Comparison of ENCODE assay signal across 10 cellular contexts in genomic region chr7:17041324-17041723, GRCh38.
A peak's percentile ranks its signal among the peaks of the same experiment; 100 is the strongest.
DNase-seq lines count a peak whose midpoint lies in the region; ATAC-seq, FAIRE-seq and TF ChIP-seq lines count a peak whose summit lies in the region.
"Had no signal": no experiment of that assay in that cellular context is flagged by ENCODE, and none has a peak within 500 bp of the region (broad histone marks: within the 10 kb centered on the region; RNA-seq: fewer than 3 reads in every experiment).

No MANE protein-coding gene starts in this region.

- ATAC-seq in right lobe of liver (peak; percentile 71 to 90 (median 72)), GM21717 (IDR thresholded peaks at IDR 0.05; ENCODE audit: unreplicated experiment) (no peak), HG03135 (IDR thresholded peaks at IDR 0.05; ENCODE audit: unreplicated experiment) (no peak), HG02840 (IDR thresholded peaks at IDR 0.05; ENCODE audit: low FRiP score, unreplicated experiment) (no peak)
- ATAC-seq: naive thymus-derived CD8-positive, alpha-beta T cell had no signal

- H3K9me3 ChIP-seq in adipocyte (ENCODE audit: control insufficient read depth, low read length) = no peaks in the 10 kb centered on the region
- H3K9me3 ChIP-seq in right lobe of liver = no peaks in the 10 kb centered on the region

- H3K27me3 ChIP-seq in adipocyte (replicated peaks; ENCODE audit: control insufficient read depth, insufficient read depth, low read length) (no peaks in the 10 kb centered on the region), right lobe of liver (no peaks in the 10 kb centered on the region)

- FAIRE-seq in RCC 7860 (lab: Jason Lieb, UNC) = no peak

- no peak for TF ChIP-seq POLR2A in right lobe of liver (IDR thresholded peaks at IDR 0.05)

- DNase-seq in Ammon's horn (ENCODE audit: low spot score) (peak; percentile 23), M059J (ENCODE audit: low read depth) (peak; percentile 97), adipocyte (ENCODE audit: low read depth) (peak; percentile 92), right lobe of liver (no peak), RCC 7860 (ENCODE audit: low spot score) (no peak)

- no peak for TF ChIP-seq CTCF in right lobe of liver (IDR thresholded peaks at IDR 0.05)

- peaks cover 34% of the 10 kb centered on the region for H3K4me1 ChIP-seq in adipocyte (ENCODE audit: control insufficient read depth, insufficient read depth, low read length)
- H3K4me1 ChIP-seq in right lobe of liver = peaks cover 0 to 19% (median 0%) of the 10 kb centered on the region in 4 donors

- H3K36me3 ChIP-seq in adipocyte (ENCODE audit: control insufficient read depth, insufficient read depth, low read length, severe bottlenecking) (no peaks in the 10 kb centered on the region), right lobe of liver (no peaks in the 10 kb centered on the region)

- H3K4me3 ChIP-seq in adipocyte (ENCODE audit: low read length) = peak overlapping the region; percentile 47
- H3K4me3 ChIP-seq in right lobe of liver = no peak overlapping the region

- intact Hi-C loops in right lobe of liver (cut with DNase I) = no loop called here

- no peak overlapping the region for H3K27ac ChIP-seq in right lobe of liver
- H3K27ac ChIP-seq: VCaP had no signal

- peak overlapping the region; percentile 53 for H3K9ac ChIP-seq in adipocyte (ENCODE audit: low read length)

- 17% methylated on average over 2 of the region's 2 CpGs for WGBS in right lobe of liver (ENCODE audit: insufficient coverage, low coverage, low lambda C conversion rate, missing lambda C conversion rate)

Comparison
In these comparisons a context has a peak if more than half of its experiments do, and no peak if none do; other contexts are left out.
1. DNase-seq: peak in Ammon's horn (single experiment), M059J (single experiment) and adipocyte (single experiment); none in right lobe of liver (0 of 3) and RCC 7860 (single experiment).
2. ATAC-seq: peak in right lobe of liver (4 of 4); none in GM21717 (single experiment), HG03135 (single experiment) and HG02840 (single experiment).